In genomic region chr6:170433163-170434095, GRCh38 we compare ENCODE assay signal across 13 cellular contexts.
"Had no signal": no experiment of that assay in that cellular context is flagged by ENCODE, and none has a peak within 500 bp of the region (broad histone marks: within the 10 kb centered on the region; RNA-seq: fewer than 3 reads in every experiment).

No MANE protein-coding gene starts in this region.

- H3K27me3 ChIP-seq: ovary had no signal

- H3K9me3 ChIP-seq: esophagus squamous epithelium, ovary had no signal

- ATAC-seq: activated CD8-positive, alpha-beta memory T cell treated with anti-CD3 and anti-CD28 coated beads, Interleukin-2, amount 10 ng/mL, durations not matched to agents 7 days and 5 days had no signal

- H3K36me3 ChIP-seq: esophagus squamous epithelium, left ventricle myocardium inferior, ovary, spleen had no signal

- DNase-seq: activated CD4-positive, alpha-beta T cell treated with anti-CD3 and anti-CD28 coated beads, Interleukin-2, amount 50 U/mL, for 4 hours; activated CD4-positive, CD25-positive, alpha-beta regulatory T cell treated with anti-CD3 and anti-CD28 coated beads, Interleukin-2, amount 50 U/mL, for 72 hours; activated CD8-positive, alpha-beta memory T cell treated with anti-CD3 and anti-CD28 coated beads, Interleukin-2, amount 10 ng/mL, durations not matched to agents 7 days and 5 days; activated gamma-delta T cell; activated naive CD8-positive, alpha-beta T cell treated with anti-CD3 and anti-CD28 coated beads for 36 hours; esophagus squamous epithelium; left ventricle myocardium inferior; mesenchymal stem cell; ovary; spleen; stimulated activated CD4-positive, alpha-beta T cell treated with anti-CD3 and anti-CD28 coated beads, Interleukin-1b, Interleukin-23, amount 100 ng/mL, for 48 hours; stimulated activated naive CD4-positive, alpha-beta T cell; substantia nigra had no signal

- H3K27ac ChIP-seq: esophagus squamous epithelium, left ventricle myocardium inferior, ovary, spleen had no signal

- H3K4me3 ChIP-seq: esophagus squamous epithelium, left ventricle myocardium inferior, ovary, spleen had no signal
